25 cellular contexts compared by ENCODE assay signal in the genomic region with DNA sequence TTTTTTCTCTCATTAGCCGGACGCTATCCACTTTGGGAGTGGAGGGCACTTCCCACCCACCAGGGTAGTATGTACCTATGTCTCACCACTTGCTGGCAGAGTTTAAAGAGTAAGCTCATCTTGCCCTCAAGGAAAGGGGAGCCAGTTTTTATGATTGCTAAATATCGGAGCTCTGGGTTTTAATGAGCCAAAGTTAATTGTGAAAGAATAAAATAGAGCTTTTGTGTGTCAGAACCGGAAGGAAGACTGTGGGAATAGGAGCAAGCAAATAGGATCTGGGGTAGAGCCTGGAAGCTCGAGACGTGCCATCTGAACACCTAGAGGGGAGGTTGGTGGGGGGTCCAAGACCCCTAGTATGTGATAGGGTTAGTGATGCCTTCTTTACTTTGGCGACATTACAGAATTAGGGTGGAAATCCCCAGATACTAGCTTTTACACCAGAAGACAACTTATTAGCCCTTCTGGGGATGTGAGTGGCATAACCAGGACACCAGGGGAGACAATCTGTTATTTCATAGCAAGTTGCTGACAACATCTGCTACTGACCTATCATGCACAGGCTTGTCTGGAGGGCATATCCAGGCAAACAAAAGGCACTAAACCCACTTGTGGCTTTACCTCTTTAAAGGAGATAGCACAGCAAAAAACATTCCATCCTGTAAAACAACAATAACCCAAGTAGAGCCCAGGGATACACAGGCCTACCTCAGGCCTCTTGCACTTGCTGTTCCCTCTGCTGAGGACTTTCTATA.
"Had no signal": no experiment of that assay in that cellular context is flagged by ENCODE, and none has a peak within 500 bp of the region (broad histone marks: within the 10 kb centered on the region; RNA-seq: fewer than 3 reads in every experiment).

No MANE protein-coding gene starts in this region.

- H3K4me3 ChIP-seq: ascending aorta, gastroesophageal sphincter, hepatocyte, right lobe of liver, skin epidermis, tibial artery, upper lobe of right lung had no signal

- H3K9me3 ChIP-seq: ascending aorta, gastroesophageal sphincter, right lobe of liver, tibial artery, upper lobe of right lung had no signal

- DNase-seq: activated CD4-positive, alpha-beta T cell treated with anti-CD3 and anti-CD28 coated beads for 48 hours; activated CD4-positive, alpha-beta T cell treated with anti-CD3 and anti-CD28 coated beads, Interleukin-2, amount 50 U/mL, for 48 hours; activated CD8-positive, alpha-beta memory T cell treated with anti-CD3 and anti-CD28 coated beads, Interleukin-2, amount 50 U/mL, for 4 hours; activated gamma-delta T cell; activated naive CD4-positive, alpha-beta T cell treated with anti-CD3 and anti-CD28 coated beads, Interleukin-2, amount 10 ng/mL, durations not matched to agents 7 days and 5 days; activated naive CD8-positive, alpha-beta T cell treated with anti-CD3 and anti-CD28 coated beads, Interleukin-2, amount 10 ng/mL, durations not matched to agents 7 days and 5 days; activated T-cell treated with anti-CD3 and anti-CD28 coated beads, Interleukin-2, amount 50 U/mL, for 1 hour; central memory CD4-positive, alpha-beta T cell; endodermal cell; islet precursor cell; left cardiac atrium; left ventricle myocardium superior; right lobe of liver; stimulated activated CD4-positive, alpha-beta T cell treated with anti-CD3 and anti-CD28 coated beads, Interleukin-12 subunit alpha, Interleukin-12 subunit beta, amount 100 ng/mL, for 4 hours; stimulated activated CD4-positive, alpha-beta T cell treated with anti-CD3 and anti-CD28 coated beads, Interleukin-4, amount 100 ng/mL, for 1 hour; stimulated activated naive CD8-positive, alpha-beta T cell treated with anti-CD3 and anti-CD28 coated beads, Interleukin-15, amount 100 ng/mL, for 72 hours; substantia nigra; T-helper 9 cell; tibial artery; upper lobe of right lung; WERI-Rb-1 had no signal

- H3K27ac ChIP-seq: ascending aorta, gastroesophageal sphincter, hepatocyte, right lobe of liver, tibial artery, upper lobe of right lung, WERI-Rb-1 had no signal

- H3K4me1 ChIP-seq: ascending aorta, gastroesophageal sphincter, right lobe of liver, tibial artery, upper lobe of right lung had no signal

- H3K27me3 ChIP-seq: ascending aorta, gastroesophageal sphincter, hepatocyte, right lobe of liver, tibial artery, upper lobe of right lung had no signal

- H3K36me3 ChIP-seq: ascending aorta, gastroesophageal sphincter, right lobe of liver, tibial artery, upper lobe of right lung, WERI-Rb-1 had no signal
